15 cellular contexts compared by ENCODE assay signal in the genomic region with DNA sequence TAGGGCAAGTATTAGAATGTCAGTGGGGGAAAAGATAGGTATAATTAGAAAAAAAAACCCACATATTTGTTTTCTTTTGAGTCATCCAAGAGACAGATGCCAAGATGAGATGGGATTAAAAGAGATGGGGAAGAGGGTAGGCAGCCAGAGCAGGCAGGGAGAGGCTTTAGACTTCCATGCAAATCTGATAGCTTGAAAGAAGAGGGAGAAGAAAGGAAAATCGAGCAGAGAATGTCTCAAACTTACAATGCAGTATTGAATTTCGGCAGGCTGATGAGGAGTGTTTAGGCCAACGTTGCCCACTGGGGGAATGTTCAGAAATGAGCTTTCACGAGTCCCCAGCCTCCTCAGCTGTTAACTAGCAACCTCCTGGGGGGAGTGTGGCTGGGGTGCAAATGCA.
A peak's percentile ranks its signal among the peaks of the same experiment; 100 is the strongest.
DNase-seq lines count a peak whose midpoint lies in the region; ATAC-seq and TF ChIP-seq lines count a peak whose summit lies in the region.
"Had no signal": no experiment of that assay in that cellular context is flagged by ENCODE, and none has a peak within 500 bp of the region (broad histone marks: within the 10 kb centered on the region; RNA-seq: fewer than 3 reads in every experiment).

No MANE protein-coding gene starts in this region.

- H3K27me3 ChIP-seq in breast epithelium, result no peaks in the 10 kb centered on the region
- H3K27me3 ChIP-seq in SK-N-SH (ENCODE audit: insufficient read depth), result no peaks in the 10 kb centered on the region
- no peaks in the 10 kb centered on the region for H3K27me3 ChIP-seq in neuronal stem cell (ENCODE audit: control insufficient read depth in 3 of 3, insufficient read depth in 3 of 3, low read depth in 1 of 3, low read length in 3 of 3)
- H3K27me3 ChIP-seq: body of pancreas had no signal

- TF ChIP-seq EP300 in SK-N-SH (IDR thresholded peaks at IDR 0.05; ENCODE audit: borderline replicate concordance in 1 of 2, low read depth in 1 of 2, low read length in 1 of 2), result no peak; a peak in 1 of 4 replicates

- H3K36me3 ChIP-seq in breast epithelium (no peaks in the 10 kb centered on the region), SK-N-SH (replicated peaks in 1 of 2; ENCODE audit: control insufficient read depth in 1 of 2, insufficient read depth in 2 of 2, low read length in 1 of 2) (peaks cover 0 to 6% of the 10 kb centered on the region in 2 experiments), neuronal stem cell (replicated peaks in 1 of 2; ENCODE audit: control insufficient read depth in 2 of 2, insufficient read depth in 2 of 2, low read length in 2 of 2) (peaks cover 0 to 4% of the 10 kb centered on the region in 2 donors)
- H3K36me3 ChIP-seq: thoracic aorta had no signal

- H3K27ac Mint-ChIP-seq in MCF 10A (ENCODE audit: low read depth, unreplicated experiment), result peak overlapping the region; percentile 55
- H3K27ac Mint-ChIP-seq: endodermal cell, T-cell had no signal

- no peak overlapping the region for H3K4me3 ChIP-seq in breast epithelium
- H3K4me3 ChIP-seq in SK-N-SH (ENCODE audit: low read depth in 2 of 2, low read length in 1 of 2), result no peak overlapping the region
- H3K4me3 ChIP-seq in fibroblast of mammary gland (ENCODE audit: control insufficient read depth, low read depth, low read length), result no peak overlapping the region
- no peak overlapping the region for H3K4me3 ChIP-seq in neuronal stem cell (ENCODE audit: low read length in 2 of 2)
- H3K4me3 ChIP-seq: body of pancreas, thoracic aorta had no signal

- no peak overlapping the region for H2BK12ac ChIP-seq in neuronal stem cell (ENCODE audit: low read length)

- peak overlapping the region; percentile 64 for H3K4me2 ChIP-seq in SK-N-SH
- H3K4me2 ChIP-seq in neuronal stem cell (ENCODE audit: insufficient read depth, low read length, poor library complexity, severe bottlenecking), result no peak overlapping the region

- TF ChIP-seq POLR2A in breast epithelium (IDR thresholded peaks at IDR 0.05), result no peak

- H3K4me1 Mint-ChIP-seq in MCF 10A (ENCODE audit: insufficient read depth, unreplicated experiment), result peaks cover 15% of the 10 kb centered on the region
- H3K4me1 Mint-ChIP-seq: T-cell had no signal

- H3K27ac ChIP-seq in breast epithelium, result no peak overlapping the region
- H3K27ac ChIP-seq in SK-N-SH (ENCODE audit: low read depth in 2 of 2, low read length in 1 of 2), result peak overlapping the region in 1 of 2 experiments; percentile 79; a peak in 2 of 4 replicates
- H3K27ac ChIP-seq in neuronal stem cell (replicated peaks; ENCODE audit: low read length), result no peak overlapping the region
- H3K27ac ChIP-seq: thoracic aorta had no signal

- POLR2A ChIA-PET in MCF 10A (lab: Yijun Ruan, JAX) (interaction anchor here (0.6 to 0.7 kb wide), 2 partner anchors 51 to 1136 kb away, joined by 3 read pairs; no protein-coding TSS in a partner anchor), SK-N-SH (lab: Yijun Ruan, JAX) (no interaction called here)

- H3K14ac ChIP-seq in neuronal stem cell (ENCODE audit: low read length), result no peak overlapping the region

- no peak overlapping the region for H2BK15ac ChIP-seq in neuronal stem cell (ENCODE audit: low read length)

- intact Hi-C loops in MCF 10A (cut with micrococcal nuclease) (no loop called here), breast epithelium (cut with DNase I; ENCODE audit: low total_unique reads) (no loop called here)

- H3K4me3 Mint-ChIP-seq in MCF 10A (ENCODE audit: unreplicated experiment), result no peak overlapping the region
- H3K4me3 Mint-ChIP-seq: endodermal cell, T-cell had no signal

- peaks cover 40% of the 10 kb centered on the region for H3F3A ChIP-seq in SK-N-SH (replicated peaks; ENCODE audit: insufficient read depth)

- H3K79me1 ChIP-seq in neuronal stem cell (ENCODE audit: low read depth, low read length), result no peaks in the 10 kb centered on the region

- H4K91ac ChIP-seq in neuronal stem cell (ENCODE audit: low read depth, low read length, poor library complexity), result no peak overlapping the region

- H2AFZ ChIP-seq in SK-N-SH (ENCODE audit: low read depth), result no peak overlapping the region
- no peak overlapping the region for H2AFZ ChIP-seq in neuronal stem cell (ENCODE audit: low read length)

- H3K27me3 Mint-ChIP-seq in MCF 10A (ENCODE audit: insufficient read depth, unreplicated experiment), result no peaks in the 10 kb centered on the region
- H3K27me3 Mint-ChIP-seq: T-cell had no signal

- no peak for TF ChIP-seq RAD21 in SK-N-SH (IDR thresholded peaks at IDR 0.05; ENCODE audit: low read length)

- no peak for ATAC-seq in HG03457 (IDR thresholded peaks at IDR 0.05; ENCODE audit: unreplicated experiment)
- ATAC-seq: body of pancreas, T-cell had no signal

- no peaks in the 10 kb centered on the region for H3K9me3 Mint-ChIP-seq in MCF 10A (ENCODE audit: unreplicated experiment)
- H3K9me3 Mint-ChIP-seq: endodermal cell, T-cell had no signal

- peaks cover 40% of the 10 kb centered on the region for H3K79me2 ChIP-seq in SK-N-SH (ENCODE audit: insufficient read depth)

- no peak overlapping the region for H4K8ac ChIP-seq in neuronal stem cell (ENCODE audit: low read depth, low read length)

- H3K9me2 ChIP-seq in SK-N-SH, result no peaks in the 10 kb centered on the region

- H3K9ac ChIP-seq in SK-N-SH (no peak overlapping the region; the same call in 1 of the 2 replicates), neuronal stem cell (ENCODE audit: low read depth, low read length, poor library complexity) (no peak overlapping the region)

- BruUV-seq in MCF 10A (replicated peaks; lab: Mats Ljungman, UMichigan), result no TSS peak

- no peak overlapping the region for H2BK120ac ChIP-seq in neuronal stem cell (ENCODE audit: low read depth, low read length)

- H2BK5ac ChIP-seq in neuronal stem cell (ENCODE audit: low read length), result no peak overlapping the region

- H2AK5ac ChIP-seq in neuronal stem cell (ENCODE audit: low read depth, low read length), result no peak overlapping the region

- H4K20me1 ChIP-seq in SK-N-SH (ENCODE audit: insufficient read depth), result no peaks in the 10 kb centered on the region

- H3K4ac ChIP-seq in neuronal stem cell (ENCODE audit: low read length), result no peak overlapping the region

- H3K18ac ChIP-seq in neuronal stem cell (ENCODE audit: low read length), result no peak overlapping the region

- DNase-seq in MCF 10A (ENCODE audit: unreplicated experiment) (peak; percentile 49), breast epithelium (ENCODE audit: low spot score in 2 of 2) (no peak), SK-N-SH (no peak), fibroblast of mammary gland (ENCODE audit: low read depth) (peak; percentile 62), neuronal stem cell (ENCODE audit: low spot score) (no peak), HUDEP-2 (lab: John Stamatoyannopoulos, UW; ENCODE audit: unreplicated experiment in 76 of 76) (no peak)
- no peak for DNase-seq in stimulated activated CD4-positive, alpha-beta T cell treated with anti-CD3 and anti-CD28 coated beads, Interleukin-4, amount 100 ng/mL, for 4 hours
- DNase-seq: activated CD4-positive, alpha-beta T cell treated with anti-CD3 and anti-CD28 coated beads for 4 hours; activated T-cell treated with anti-CD3 and anti-CD28 coated beads, Interleukin-2, amount 50 U/mL, for 48 hours; body of pancreas; endodermal cell; hippocampal formation; T-cell had no signal

- CTCF ChIA-PET in MCF 10A (lab: Yijun Ruan, JAX) (interaction anchor here (0.7 to 0.8 kb wide), 2 partner anchors 22 to 320 kb away, joined by 4 read pairs; no protein-coding TSS in a partner anchor), SK-N-SH (lab: Yijun Ruan, JAX) (interaction anchor here (0.6 to 0.8 kb wide), 2 partner anchors 10 to 68 kb away, joined by 3 to 4 read pairs; no protein-coding TSS in a partner anchor)

- WGBS in SK-N-SH (ENCODE audit: low lambda C conversion rate), result 56% methylated on average over 4 of the region's 4 CpGs
- WGBS in neuronal stem cell (ENCODE audit: extremely low coverage in 2 of 2, insufficient read length in 2 of 2, insufficient replicate concordance in 1 of 2), 2 donors, result no CpG with 5 or more reads among the region's 4 CpGs

- H3K36me3 Mint-ChIP-seq in MCF 10A (ENCODE audit: insufficient read depth, unreplicated experiment), result peaks cover 4% of the 10 kb centered on the region

- H3K23ac ChIP-seq in neuronal stem cell (ENCODE audit: low read depth, low read length, poor library complexity), result no peak overlapping the region

- H3K4me1 ChIP-seq in breast epithelium, result no peaks in the 10 kb centered on the region
- peaks cover 2 to 20% of the 10 kb centered on the region in 2 experiments for H3K4me1 ChIP-seq in SK-N-SH (ENCODE audit: control insufficient read depth in 1 of 2, insufficient read depth in 2 of 2, low read depth in 1 of 2, low read length in 1 of 2)
- peaks cover 3 to 21% of the 10 kb centered on the region in 2 donors for H3K4me1 ChIP-seq in neuronal stem cell (ENCODE audit: control insufficient read depth in 2 of 2, insufficient read depth in 1 of 2, low read depth in 1 of 2, low read length in 2 of 2)
- H3K4me1 ChIP-seq: body of pancreas had no signal

- H3K9me3 ChIP-seq in breast epithelium, result no peaks in the 10 kb centered on the region
- no peaks in the 10 kb centered on the region for H3K9me3 ChIP-seq in SK-N-SH
- H3K9me3 ChIP-seq in neuronal stem cell (replicated peaks in 1 of 2; ENCODE audit: control insufficient read depth in 2 of 2, insufficient read depth in 1 of 2, low read depth in 1 of 2, low read length in 2 of 2), result no peaks in the 10 kb centered on the region
- H3K9me3 ChIP-seq: body of pancreas, thoracic aorta had no signal

- TF ChIP-seq CTCF in MCF 10A (IDR thresholded peaks at IDR 0.05; ENCODE audit: unreplicated experiment) (no peak), breast epithelium (IDR thresholded peaks at IDR 0.05) (no peak), SK-N-SH (IDR thresholded peaks at IDR 0.05) (no peak), fibroblast of mammary gland (conservative IDR thresholded peaks at IDR 0.05; ENCODE audit: control insufficient read depth, insufficient read depth, low read depth, low read length) (no peak)

TF ChIP-seq in SK-N-SH, 30 proteins besides CTCF, POLR2A, EP300 and RAD21 (continues in another document):
- TF ChIP-seq MEF2A (IDR thresholded peaks at IDR 0.05; ENCODE audit: borderline replicate concordance, low read depth) (0 out of 2 replicates have a peak, but pooled peaks have one; percentile 45), NFIC (IDR thresholded peaks at IDR 0.05; ENCODE audit: borderline replicate concordance) (peak; percentile 48; the same call in 1 of the 2 replicates), FOXJ3 (CRISPR knock-in tag; IDR thresholded peaks at IDR 0.05) (no peak), TCF12 (IDR thresholded peaks at IDR 0.05) (peak; percentile 53)
- TF ChIP-seq, protein P1, sequence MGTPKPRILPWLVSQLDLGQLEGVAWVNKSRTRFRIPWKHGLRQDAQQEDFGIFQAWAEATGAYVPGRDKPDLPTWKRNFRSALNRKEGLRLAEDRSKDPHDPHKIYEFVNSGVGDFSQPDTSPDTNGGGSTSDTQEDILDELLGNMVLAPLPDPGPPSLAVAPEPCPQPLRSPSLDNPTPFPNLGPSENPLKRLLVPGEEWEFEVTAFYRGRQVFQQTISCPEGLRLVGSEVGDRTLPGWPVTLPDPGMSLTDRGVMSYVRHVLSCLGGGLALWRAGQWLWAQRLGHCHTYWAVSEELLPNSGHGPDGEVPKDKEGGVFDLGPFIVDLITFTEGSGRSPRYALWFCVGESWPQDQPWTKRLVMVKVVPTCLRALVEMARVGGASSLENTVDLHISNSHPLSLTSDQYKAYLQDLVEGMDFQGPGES (IDR thresholded peaks at IDR 0.05; ENCODE audit: low read depth, low read length), result no peak

Comparison
In these comparisons a context has a peak if more than half of its experiments do, and no peak if none do; other contexts are left out.
1. DNase-seq: peak in MCF 10A (single experiment) and fibroblast of mammary gland (single experiment); none in breast epithelium (0 of 2), SK-N-SH (single experiment), stimulated activated CD4-positive, alpha-beta T cell treated with anti-CD3 and anti-CD28 coated beads, Interleukin-4, amount 100 ng/mL, for 4 hours (0 of 2), neuronal stem cell (single experiment) and HUDEP-2 (0 of 76).